ENCODE assay signal across 11 cellular contexts in genomic region chr7:130930260-130930659, GRCh38.
A peak's percentile ranks its signal among the peaks of the same experiment; 100 is the strongest.
DNase-seq lines count a peak whose midpoint lies in the region; ATAC-seq lines count a peak whose summit lies in the region.
"Had no signal": no experiment of that assay in that cellular context is flagged by ENCODE, and none has a peak within 500 bp of the region (broad histone marks: within the 10 kb centered on the region; RNA-seq: fewer than 3 reads in every experiment).

No MANE protein-coding gene starts in this region.

- CTCF ChIA-PET in activated CD4-positive, alpha-beta memory T cell treated with anti-CD3 and anti-CD28 coated beads, Interleukin-2, amount 10 ng/mL, durations not matched to agents 7 days and 5 days (lab: Charles Lee), result interaction anchor here (0.8 to 3.8 kb wide), 9 partner anchors 9 to 110 kb away, joined by 3 to 28 read pairs (median 6); no protein-coding TSS in a partner anchor

- peaks cover 71% of the 10 kb centered on the region for H3K36me3 Mint-ChIP-seq in activated T-cell treated with anti-CD3 and anti-CD28 coated beads, Interleukin-2, amount 50 U/mL, for 4 hours (ENCODE audit: insufficient read depth)
- H3K36me3 Mint-ChIP-seq in activated CD4-positive, alpha-beta memory T cell treated with anti-CD3 and anti-CD28 coated beads, Interleukin-2, amount 10 ng/mL, durations not matched to agents 7 days and 5 days (ENCODE audit: low read depth), result peaks cover 70% of the 10 kb centered on the region

- no peaks in the 10 kb centered on the region for H3K27me3 ChIP-seq in right cardiac atrium (ENCODE audit: control insufficient read depth, insufficient read depth)

- H3K27ac ChIP-seq in right cardiac atrium (ENCODE audit: low read length), result peak overlapping the region; percentile 23
- peak overlapping the region; percentile 54 for H3K27ac ChIP-seq in substantia nigra (ENCODE audit: low read depth, low read length, poor library complexity, severe bottlenecking)

- WGBS in right cardiac atrium, result 80% methylated on average over 4 of the region's 4 CpGs

- H3K9me3 Mint-ChIP-seq in activated T-cell treated with anti-CD3 and anti-CD28 coated beads, Interleukin-2, amount 50 U/mL, for 4 hours, result no peaks in the 10 kb centered on the region
- no peaks in the 10 kb centered on the region for H3K9me3 Mint-ChIP-seq in activated CD4-positive, alpha-beta memory T cell treated with anti-CD3 and anti-CD28 coated beads, Interleukin-2, amount 10 ng/mL, durations not matched to agents 7 days and 5 days

- H3K4me1 Mint-ChIP-seq in activated T-cell treated with anti-CD3 and anti-CD28 coated beads, Interleukin-2, amount 50 U/mL, for 4 hours (ENCODE audit: low read depth), result peaks cover 93% of the 10 kb centered on the region
- H3K4me1 Mint-ChIP-seq in activated CD4-positive, alpha-beta memory T cell treated with anti-CD3 and anti-CD28 coated beads, Interleukin-2, amount 10 ng/mL, durations not matched to agents 7 days and 5 days, result peaks cover 92% of the 10 kb centered on the region

- H3K4me3 Mint-ChIP-seq in activated T-cell treated with anti-CD3 and anti-CD28 coated beads, Interleukin-2, amount 50 U/mL, for 4 hours, result peak overlapping the region; percentile 7
- no peak overlapping the region for H3K4me3 Mint-ChIP-seq in activated CD4-positive, alpha-beta memory T cell treated with anti-CD3 and anti-CD28 coated beads, Interleukin-2, amount 10 ng/mL, durations not matched to agents 7 days and 5 days

- no peak for DNase-seq in activated T-cell treated with anti-CD3 and anti-CD28 coated beads, Interleukin-2, amount 50 U/mL, for 4 hours
- no peak for DNase-seq in activated T-cell treated with anti-CD3 and anti-CD28 coated beads, Interleukin-2, amount 50 U/mL, for 48 hours
- DNase-seq in activated CD4-positive, alpha-beta memory T cell treated with anti-CD3 and anti-CD28 coated beads, Interleukin-2, amount 10 ng/mL, durations not matched to agents 7 days and 5 days, result no peak
- DNase-seq in right cardiac atrium, result no peak
- peak in 1 of 49 donors; percentile 33 for DNase-seq in substantia nigra (lab: John Stamatoyannopoulos, UW)
- no peak for DNase-seq in DMS 273 treated with DMSO at 0.1 percent for 48 hours (lab: John Stamatoyannopoulos, UW)
- no peak for DNase-seq in SIG-M5 (lab: John Stamatoyannopoulos, UW)
- DNase-seq: activated gamma-delta T cell; NCI-H774; stimulated activated CD4-positive, alpha-beta T cell treated with anti-CD3 and anti-CD28 coated beads, Interleukin-15, amount 100 ng/mL, for 24 hours had no signal

- no peaks in the 10 kb centered on the region for H3K27me3 Mint-ChIP-seq in activated T-cell treated with anti-CD3 and anti-CD28 coated beads, Interleukin-2, amount 50 U/mL, for 4 hours (ENCODE audit: low read depth)
- no peaks in the 10 kb centered on the region for H3K27me3 Mint-ChIP-seq in activated CD4-positive, alpha-beta memory T cell treated with anti-CD3 and anti-CD28 coated beads, Interleukin-2, amount 10 ng/mL, durations not matched to agents 7 days and 5 days

- POLR2A ChIA-PET in activated CD4-positive, alpha-beta memory T cell treated with anti-CD3 and anti-CD28 coated beads, Interleukin-2, amount 10 ng/mL, durations not matched to agents 7 days and 5 days (lab: Charles Lee), result interaction anchor here (0.6 to 6.3 kb wide), 11 partner anchors 9 to 179 kb away, joined by 3 to 65 read pairs (median 4); no protein-coding TSS in a partner anchor

- peak; percentile 8 to 19 for ATAC-seq in activated T-cell treated with anti-CD3 and anti-CD28 coated beads, Interleukin-2, amount 50 U/mL, for 4 hours
- ATAC-seq in right cardiac atrium (no peak), GM19395 (IDR thresholded peaks at IDR 0.05; ENCODE audit: unreplicated experiment) (no peak)

- peaks cover 12% of the 10 kb centered on the region for H3K4me1 ChIP-seq in right cardiac atrium (ENCODE audit: control insufficient read depth, insufficient read depth, low read length)

- no peaks in the 10 kb centered on the region for H3K9me3 ChIP-seq in right cardiac atrium (ENCODE audit: control insufficient read depth, low read length)

- no peak overlapping the region for H3K4me3 ChIP-seq in right cardiac atrium (ENCODE audit: low read length)

- intact Hi-C loops in right cardiac atrium (cut with DNase I), result no loop called here

- peak overlapping the region; percentile 84 for H3K27ac Mint-ChIP-seq in activated CD4-positive, alpha-beta memory T cell treated with anti-CD3 and anti-CD28 coated beads, Interleukin-2, amount 10 ng/mL, durations not matched to agents 7 days and 5 days

Comparison
In these comparisons a context has a peak if more than half of its experiments do, and no peak if none do; other contexts are left out.
1. ATAC-seq: peak in activated T-cell treated with anti-CD3 and anti-CD28 coated beads, Interleukin-2, amount 50 U/mL, for 4 hours (2 of 2); none in right cardiac atrium (0 of 2) and GM19395 (single experiment).